Comparison of ENCODE assay signal across 8 cellular contexts in genomic region chr20:34390769-34391447, GRCh38. TPM values are rescaled to one million over a fixed set of nuclear protein-coding genes. Genes with fewer than 3 reads are reported as not detected.
DNase-seq lines count a peak whose midpoint lies in the region; ATAC-seq and TF ChIP-seq lines count a peak whose summit lies in the region.

No MANE protein-coding gene starts in this region.

- H3K9me3 ChIP-seq in ascending aorta, result no peaks in the 10 kb centered on the region

- CTCF ChIA-PET in GM10248 (lab: Yijun Ruan, JAX), result interaction anchor here (1.7 kb wide), 1 partner anchor 78 kb away, joined by 4 read pairs; no protein-coding TSS in a partner anchor

- H3K4me3 ChIP-seq in ascending aorta, result no peak overlapping the region

- peaks cover 10 to 25% of the 10 kb centered on the region in 2 donors for H3K36me3 ChIP-seq in ascending aorta

- H3K4me3 Mint-ChIP-seq in CD14-positive monocyte, result no peak overlapping the region

- peak overlapping the region in 1 of 2 donors; percentile 36 for H3K27ac ChIP-seq in ascending aorta

- no peak for ATAC-seq in GM18907 (IDR thresholded peaks at IDR 0.05; ENCODE audit: unreplicated experiment)
- no peak for ATAC-seq in HG02938 (IDR thresholded peaks at IDR 0.05; ENCODE audit: unreplicated experiment)

- no peaks in the 10 kb centered on the region for H3K9me3 Mint-ChIP-seq in CD14-positive monocyte

- no peaks in the 10 kb centered on the region for H3K27me3 Mint-ChIP-seq in CD14-positive monocyte (ENCODE audit: low read depth in 3 of 3)

- peaks cover 43 to 59% of the 10 kb centered on the region in 2 donors for H3K36me3 Mint-ChIP-seq in CD14-positive monocyte

- peaks cover 13% of the 10 kb centered on the region for H3K4me1 Mint-ChIP-seq in CD14-positive monocyte

- H3K27me3 ChIP-seq in ascending aorta, result no peaks in the 10 kb centered on the region

- intact Hi-C loops in CD14-positive monocyte (cut with micrococcal nuclease) (no loop called here), ascending aorta (cut with DNase I) (no loop called here)

- peaks cover 0 to 18% of the 10 kb centered on the region in 2 donors for H3K4me1 ChIP-seq in ascending aorta

- POLR2A ChIA-PET in GM10248 (lab: Yijun Ruan, JAX), result no interaction called here

- no peak for TF ChIP-seq CTCF in CD14-positive monocyte (IDR thresholded peaks at IDR 0.05)
- TF ChIP-seq CTCF in ascending aorta (IDR thresholded peaks at IDR 0.05), result no peak
- TF ChIP-seq CTCF in GM10248 (IDR thresholded peaks at IDR 0.05; ENCODE audit: control extremely low read depth, extremely low read depth, low read depth, missing control alignments), result no peak

- peak overlapping the region in 1 of 7 donors; percentile 26 for H3K27ac Mint-ChIP-seq in CD14-positive monocyte

- DNase-seq in CD14-positive monocyte (ENCODE audit: low spot score) (peak; percentile 55), MV-4-11 (lab: John Stamatoyannopoulos, UW) (peak; percentile 52), ascending aorta (ENCODE audit: low spot score in 2 of 2) (peak; percentile 10 to 80), mucosa of gallbladder (ENCODE audit: low spot score) (peak; percentile 44), cortex of kidney (lab: John Stamatoyannopoulos, UW) (no peak), GM10248 (ENCODE audit: extremely low spot score) (no peak)

RNA-seq across cellular contexts. Expression of gene ITCH, which starts 27.8 kb away (rescaled TPM):
- polyA plus RNA-seq in CD14-positive monocyte, result 10 to 100 TPM; 19.9 to 26.6 TPM
- total RNA-seq in ascending aorta (42.8 TPM), mucosa of gallbladder (46.2 TPM)

Comparison
In these comparisons a context has a peak if more than half of its experiments do, and no peak if none do; other contexts are left out.
1. DNase-seq: peak in CD14-positive monocyte (single experiment), MV-4-11 (single experiment), ascending aorta (2 of 2) and mucosa of gallbladder (single experiment); none in cortex of kidney (single experiment) and GM10248 (single experiment).